7 cellular contexts compared by ENCODE assay signal in genomic region chrX:153970398-153971123, GRCh38. TPM values are rescaled to one million over a fixed set of nuclear protein-coding genes. Genes with fewer than 3 reads are reported as not detected.
A peak's percentile ranks its signal among the peaks of the same experiment; 100 is the strongest.
DNase-seq lines count a peak whose midpoint lies in the region; ATAC-seq and TF ChIP-seq lines count a peak whose summit lies in the region.

No MANE protein-coding gene starts in this region.

- H3K36me3 Mint-ChIP-seq in HFFc6 (ENCODE audit: low read depth): peaks cover 13% of the 10 kb centered on the region
- H3K36me3 Mint-ChIP-seq in activated naive CD8-positive, alpha-beta T cell treated with anti-CD3 and anti-CD28 coated beads, Interleukin-2, amount 10 ng/mL, durations not matched to agents 7 days and 5 days: peaks cover 20% of the 10 kb centered on the region

- POLR2A ChIA-PET in activated naive CD8-positive, alpha-beta T cell treated with anti-CD3 and anti-CD28 coated beads, Interleukin-2, amount 10 ng/mL, durations not matched to agents 7 days and 5 days (lab: Charles Lee): interaction anchor here (1.1 to 7.6 kb wide), 9 partner anchors 11 to 56 kb away, joined by 3 to 110 read pairs (median 7); partner anchors contain the start of genes ARHGAP4 and IRAK1

- intact Hi-C loops in heart left ventricle (cut with DNase I): loop anchor here in 2 of 10 donors (1.0 to 5.0 kb wide), 3 partner anchors 42 to 127 kb away; partner anchors contain the start of gene MECP2 (in 1 of the 2)

- H3K9ac ChIP-seq in trophoblast cell (ENCODE audit: low read length): peak overlapping the region; percentile 98

- peaks cover 21% of the 10 kb centered on the region for H3K79me1 ChIP-seq in trophoblast cell (ENCODE audit: low read length)

- H3K4me3 Mint-ChIP-seq in HFFc6: peak overlapping the region; percentile 99
- H3K4me3 Mint-ChIP-seq in activated naive CD8-positive, alpha-beta T cell treated with anti-CD3 and anti-CD28 coated beads, Interleukin-2, amount 10 ng/mL, durations not matched to agents 7 days and 5 days: peak overlapping the region; percentile 100

- H4K8ac ChIP-seq in trophoblast cell (ENCODE audit: low read depth, low read length): peak overlapping the region; percentile 89

- H3K4me1 Mint-ChIP-seq in HFFc6 (ENCODE audit: low read depth): peaks cover 39% of the 10 kb centered on the region
- H3K4me1 Mint-ChIP-seq in activated naive CD8-positive, alpha-beta T cell treated with anti-CD3 and anti-CD28 coated beads, Interleukin-2, amount 10 ng/mL, durations not matched to agents 7 days and 5 days: peaks cover 14% of the 10 kb centered on the region

- peak overlapping the region; percentile 39 for H2BK120ac ChIP-seq in trophoblast cell (ENCODE audit: insufficient read depth, low read length, poor library complexity)

- peak; percentile 5 for ATAC-seq in activated naive CD8-positive, alpha-beta T cell treated with anti-CD3 and anti-CD28 coated beads, Interleukin-2, amount 10 ng/mL, durations not matched to agents 7 days and 5 days (ENCODE audit: low read depth)
- ATAC-seq in heart left ventricle (peak in 3 of 4 donors; percentile 10 to 40 (median 15)), GM18511 (IDR thresholded peaks at IDR 0.05; ENCODE audit: unreplicated experiment) (no peak)

- peaks cover 0 to 69% (median 42%) of the 10 kb centered on the region in 12 donors for H3K4me1 ChIP-seq in heart left ventricle
- H3K4me1 ChIP-seq in trophoblast cell (ENCODE audit: control insufficient read depth in 1 of 2, insufficient read depth in 2 of 2, low read length in 2 of 2): peaks cover 7 to 14% of the 10 kb centered on the region in 2 experiments

- peak; percentile 51 for DNase-seq in GM03348 (ENCODE audit: low spot score)
- DNase-seq in HFFc6: peak; percentile 39
- DNase-seq in NCI-H226: peak; percentile 15
- DNase-seq in activated naive CD8-positive, alpha-beta T cell treated with anti-CD3 and anti-CD28 coated beads, Interleukin-2, amount 10 ng/mL, durations not matched to agents 7 days and 5 days: no peak
- DNase-seq in heart left ventricle: peak in 4 of 5 donors; percentile 52 to 64 (median 52)
- DNase-seq in trophoblast cell: peak in 1 of 2 donors; percentile 19

- peaks cover 0 to 9% (median 0%) of the 10 kb centered on the region in 9 donors for H3K27me3 ChIP-seq in heart left ventricle
- H3K27me3 ChIP-seq in trophoblast cell (ENCODE audit: insufficient read depth, low read length): no peaks in the 10 kb centered on the region

- H3K4me2 ChIP-seq in trophoblast cell (ENCODE audit: low read length): peak overlapping the region; percentile 96

- peak overlapping the region; percentile 96 for H4K91ac ChIP-seq in trophoblast cell (ENCODE audit: low read depth, low read length)

- H3K36me3 ChIP-seq in heart left ventricle: no peaks in the 10 kb centered on the region
- peaks cover 14 to 23% of the 10 kb centered on the region in 2 experiments for H3K36me3 ChIP-seq in trophoblast cell (ENCODE audit: control insufficient read depth in 1 of 2, insufficient read depth in 2 of 2, low read length in 2 of 2)

- H3K79me2 ChIP-seq in trophoblast cell (ENCODE audit: control insufficient read depth, insufficient read depth, low read length, poor library complexity): peaks cover 54% of the 10 kb centered on the region

- peak overlapping the region; percentile 100 for H3K27ac Mint-ChIP-seq in HFFc6
- H3K27ac Mint-ChIP-seq in activated naive CD8-positive, alpha-beta T cell treated with anti-CD3 and anti-CD28 coated beads, Interleukin-2, amount 10 ng/mL, durations not matched to agents 7 days and 5 days: peak overlapping the region; percentile 100

- peak overlapping the region; percentile 80 for H4K12ac ChIP-seq in trophoblast cell (ENCODE audit: low read depth, low read length)

- H2AFZ ChIP-seq in trophoblast cell (ENCODE audit: insufficient read depth, low read length, poor library complexity): peak overlapping the region; percentile 43

- H3K18ac ChIP-seq in trophoblast cell (ENCODE audit: low read length): peak overlapping the region; percentile 28

- 0 to 10% (median 3%) methylated on average over 46 to 47 of the region's 47 CpGs for WGBS in heart left ventricle, 4 donors
- WGBS in trophoblast cell (ENCODE audit: extremely low coverage, insufficient coverage, insufficient read length): no CpG with 5 or more reads among the region's 47 CpGs

- TF ChIP-seq CTCF in HFFc6 (IDR thresholded peaks at IDR 0.05): no peak
- no peak for TF ChIP-seq CTCF in heart left ventricle (IDR thresholded peaks at IDR 0.05)

- H3K23ac ChIP-seq in trophoblast cell (ENCODE audit: low read length): no peak overlapping the region

- H3K4me3 ChIP-seq in heart left ventricle: peak overlapping the region; percentile 43 to 95 (median 90)
- peak overlapping the region; percentile 98 for H3K4me3 ChIP-seq in trophoblast cell (ENCODE audit: low read depth, low read length)

- no peaks in the 10 kb centered on the region for H3K9me3 ChIP-seq in heart left ventricle
- H3K9me3 ChIP-seq in trophoblast cell (ENCODE audit: insufficient read depth, low read depth, low read length): no peaks in the 10 kb centered on the region

- H3K14ac ChIP-seq in trophoblast cell (ENCODE audit: low read length): peak overlapping the region; percentile 89

- H2BK12ac ChIP-seq in trophoblast cell (ENCODE audit: low read length): no peak overlapping the region

- peaks cover 2% of the 10 kb centered on the region for H3K27me3 Mint-ChIP-seq in HFFc6 (ENCODE audit: insufficient read depth)
- no peaks in the 10 kb centered on the region for H3K27me3 Mint-ChIP-seq in activated naive CD8-positive, alpha-beta T cell treated with anti-CD3 and anti-CD28 coated beads, Interleukin-2, amount 10 ng/mL, durations not matched to agents 7 days and 5 days

- peak overlapping the region; percentile 57 for H2AK5ac ChIP-seq in trophoblast cell (ENCODE audit: low read length)

- peak overlapping the region; percentile 99 for H2BK5ac ChIP-seq in trophoblast cell (ENCODE audit: low read depth, low read length, poor library complexity)

- TF ChIP-seq POLR2A in heart left ventricle (IDR thresholded peaks at IDR 0.05): no peak

- H3K4ac ChIP-seq in trophoblast cell (ENCODE audit: low read depth, low read length): peak overlapping the region; percentile 92

- H3K27ac ChIP-seq in heart left ventricle (peak overlapping the region; percentile 94 to 100 (median 100)), trophoblast cell (ENCODE audit: low read depth, low read length) (peak overlapping the region; percentile 99)

- H3K9me3 Mint-ChIP-seq in HFFc6: no peaks in the 10 kb centered on the region
- no peaks in the 10 kb centered on the region for H3K9me3 Mint-ChIP-seq in activated naive CD8-positive, alpha-beta T cell treated with anti-CD3 and anti-CD28 coated beads, Interleukin-2, amount 10 ng/mL, durations not matched to agents 7 days and 5 days

RNA-seq across cellular contexts. Expression of gene HCFC1, which starts 1.1 kb away (rescaled TPM):
- total RNA-seq in HFFc6 (2021; fragmentation: NEBNext Ultra II Directional; extraction: Animal tissue kit (Norgen Biotek cat#: 25700)): 10 to 100 TPM; 52.1 to 62.1 (median 59.0) TPM
- total RNA-seq in activated naive CD8-positive, alpha-beta T cell treated with anti-CD3 and anti-CD28 coated beads, Interleukin-2, amount 10 ng/mL, durations not matched to agents 7 days and 5 days: 100 to 1,000 TPM; 101 to 107 TPM
- total RNA-seq in heart left ventricle: 10 to 100 TPM; 22.7 to 72.6 (median 34.8) TPM
- polyA plus RNA-seq in heart left ventricle: 10 to 100 TPM; 11.8 to 23.0 TPM
- 47.6 and 50.4 TPM in 2 replicates for polyA plus RNA-seq in trophoblast cell (2013)

RNA-seq across cellular contexts. Expression of gene TMEM187, which starts 2.0 kb away (rescaled TPM):
- total RNA-seq in HFFc6 (2021; fragmentation: NEBNext Ultra II Directional; extraction: Animal tissue kit (Norgen Biotek cat#: 25700)): 1 to 10 TPM; 3.1 to 8.0 (median 5.7) TPM
- 1 to 10 TPM; 8.6 to 9.7 TPM for total RNA-seq in activated naive CD8-positive, alpha-beta T cell treated with anti-CD3 and anti-CD28 coated beads, Interleukin-2, amount 10 ng/mL, durations not matched to agents 7 days and 5 days
- 10 to 100 TPM in 2 of 9 donors, 1 to 10 TPM in 7; 3.5 to 11.4 (median 8.3) TPM for total RNA-seq in heart left ventricle
- polyA plus RNA-seq in heart left ventricle: 1 to 10 TPM; 3.2 to 7.0 TPM
- polyA plus RNA-seq in trophoblast cell (2013): 4.9 and 5.0 TPM in 2 replicates

RNA-seq across cellular contexts. Expression of gene RENBP, which starts 26.1 kb away (rescaled TPM):
- under 1 TPM in 4 of 6 experiments, not detected in 2; 0.23 to 0.75 (median 0.40) TPM for total RNA-seq in HFFc6 (2021; fragmentation: NEBNext Ultra II Directional; extraction: Animal tissue kit (Norgen Biotek cat#: 25700))
- 10 to 100 TPM; 18.1 to 18.8 TPM for total RNA-seq in activated naive CD8-positive, alpha-beta T cell treated with anti-CD3 and anti-CD28 coated beads, Interleukin-2, amount 10 ng/mL, durations not matched to agents 7 days and 5 days
- 10 to 100 TPM in 5 of 9 donors, 1 to 10 TPM in 4; 5.1 to 35.5 (median 10.2) TPM for total RNA-seq in heart left ventricle
- polyA plus RNA-seq in heart left ventricle: 1 to 10 TPM; 6.4 to 9.8 TPM
- polyA plus RNA-seq in trophoblast cell (2013): 0.82 and 0.94 TPM in 2 replicates

RNA-seq across cellular contexts. Expression of gene NAA10, which starts 35.7 kb away (rescaled TPM):
- total RNA-seq in HFFc6 (2021; fragmentation: NEBNext Ultra II Directional; extraction: Animal tissue kit (Norgen Biotek cat#: 25700)): 100 to 1,000 TPM; 130 to 160 (median 146) TPM
- 10 to 100 TPM; 79.5 to 84.3 TPM for total RNA-seq in activated naive CD8-positive, alpha-beta T cell treated with anti-CD3 and anti-CD28 coated beads, Interleukin-2, amount 10 ng/mL, durations not matched to agents 7 days and 5 days
- 100 to 1,000 TPM in 2 of 9 donors, 10 to 100 TPM in 7; 52.5 to 112 (median 72.1) TPM for total RNA-seq in heart left ventricle
- 100 to 1,000 TPM; 120 to 221 TPM for polyA plus RNA-seq in heart left ventricle
- polyA plus RNA-seq in trophoblast cell (2013): 92.2 and 95.5 TPM in 2 replicates

RNA-seq across cellular contexts. Expression of gene ARHGAP4, which starts 44.5 kb away (rescaled TPM):
- total RNA-seq in HFFc6 (2021; fragmentation: NEBNext Ultra II Directional; extraction: Animal tissue kit (Norgen Biotek cat#: 25700)): under 1 TPM; 0.18 to 0.63 (median 0.48) TPM
- 100 to 1,000 TPM; 341 to 356 TPM for total RNA-seq in activated naive CD8-positive, alpha-beta T cell treated with anti-CD3 and anti-CD28 coated beads, Interleukin-2, amount 10 ng/mL, durations not matched to agents 7 days and 5 days
- 10 to 100 TPM in 4 of 9 donors, 1 to 10 TPM in 5; 6.8 to 55.8 (median 9.5) TPM for total RNA-seq in heart left ventricle
- polyA plus RNA-seq in heart left ventricle: 10 to 100 TPM; 15.9 to 25.1 TPM
- polyA plus RNA-seq in trophoblast cell (2013): 1.5 and 1.9 TPM in 2 replicates
